ENCODE assay signal across 25 cellular contexts in genomic region chr5:60822285-60822556, GRCh38. TPM values are rescaled to one million over a fixed set of nuclear protein-coding genes. Genes with fewer than 3 reads are reported as not detected.
DNase-seq lines count a peak whose midpoint lies in the region; ATAC-seq and TF ChIP-seq lines count a peak whose summit lies in the region.
"Had no signal": no experiment of that assay in that cellular context is flagged by ENCODE, and none has a peak within 500 bp of the region (broad histone marks: within the 10 kb centered on the region; RNA-seq: fewer than 3 reads in every experiment).

No MANE protein-coding gene starts in this region.

- H3K4me1 Mint-ChIP-seq in activated naive CD4-positive, alpha-beta T cell treated with anti-CD3 and anti-CD28 coated beads for 36 hours (ENCODE audit: low read depth), result no peaks in the 10 kb centered on the region
- H3K4me1 Mint-ChIP-seq: CD4-positive, alpha-beta memory T cell; immature natural killer cell had no signal

- H3K4me2 ChIP-seq in OCI-LY3 (ENCODE audit: low read length) (peak overlapping the region; percentile 87), osteoblast (ENCODE audit: insufficient read depth, low read length) (no peak overlapping the region)

- CTCF ChIA-PET in activated naive CD4-positive, alpha-beta T cell treated with anti-CD3 and anti-CD28 coated beads for 36 hours (lab: Charles Lee), result no interaction called here

- H3K36me3 ChIP-seq in OCI-LY3 (replicated peaks; ENCODE audit: low read depth, low read length) (peaks cover 4% of the 10 kb centered on the region), osteoblast (ENCODE audit: insufficient read depth, low read length) (no peaks in the 10 kb centered on the region), ascending aorta (no peaks in the 10 kb centered on the region)
- H3K36me3 ChIP-seq: colonic mucosa, heart right ventricle had no signal

- H2AFZ ChIP-seq in OCI-LY3 (ENCODE audit: low read depth, low read length), result no peak overlapping the region
- no peak overlapping the region for H2AFZ ChIP-seq in osteoblast (ENCODE audit: low read length)

- H4K20me1 ChIP-seq in OCI-LY3 (ENCODE audit: insufficient read depth, low read length) (no peaks in the 10 kb centered on the region), osteoblast (ENCODE audit: insufficient read depth, low read length) (no peaks in the 10 kb centered on the region)

- H3K79me2 ChIP-seq in OCI-LY3 (ENCODE audit: low read length), result peaks cover under 1% of the 10 kb centered on the region; the same call in 1 of the 2 replicates
- H3K79me2 ChIP-seq in osteoblast (ENCODE audit: insufficient read depth, low read length), result no peaks in the 10 kb centered on the region

- H3K9me3 ChIP-seq in OCI-LY3 (ENCODE audit: insufficient read depth, low read length), result no peaks in the 10 kb centered on the region
- H3K9me3 ChIP-seq in osteoblast (ENCODE audit: low read depth, low read length), result no peaks in the 10 kb centered on the region
- H3K9me3 ChIP-seq in ascending aorta, result no peaks in the 10 kb centered on the region
- H3K9me3 ChIP-seq: body of pancreas, colonic mucosa, heart right ventricle had no signal

- H3K4me1 ChIP-seq in OCI-LY3 (ENCODE audit: low read length) (peaks cover 75% of the 10 kb centered on the region), osteoblast (ENCODE audit: insufficient read depth, low read length) (no peaks in the 10 kb centered on the region), ascending aorta (no peaks in the 10 kb centered on the region)
- H3K4me1 ChIP-seq: body of pancreas, colonic mucosa had no signal

- H3K9ac ChIP-seq in OCI-LY3 (ENCODE audit: low read length), result no peak overlapping the region; the same call in 1 of the 2 replicates

- no peaks in the 10 kb centered on the region for H3K9me3 Mint-ChIP-seq in activated naive CD4-positive, alpha-beta T cell treated with anti-CD3 and anti-CD28 coated beads for 36 hours
- H3K9me3 Mint-ChIP-seq: CD4-positive, alpha-beta memory T cell; type B pancreatic cell had no signal

- DNase-seq in osteoblast (ENCODE audit: insufficient read length, low spot score, missing footprints) (no peak), ascending aorta (ENCODE audit: low spot score in 2 of 2) (no peak)
- DNase-seq in activated naive CD4-positive, alpha-beta T cell treated with anti-CD3 and anti-CD28 coated beads for 36 hours, result no peak
- DNase-seq: activated CD4-positive, alpha-beta T cell treated with anti-CD3 and anti-CD28 coated beads, Interleukin-2, amount 50 U/mL, for 48 hours; body of pancreas; CD4-positive, alpha-beta memory T cell; colonic mucosa; heart right ventricle; immature natural killer cell; KG1; NCI-H1930; NCI-H69; nucleus accumbens; right cardiac atrium; SIG-M5; stimulated activated naive CD4-positive, alpha-beta T cell treated with Interleukin-2 at 50 U/mL for 16 hours; T-helper 1 cell had no signal

- ATAC-seq in GM18858 (IDR thresholded peaks at IDR 0.05; ENCODE audit: unreplicated experiment) (peak; percentile 31), GM21381 (IDR thresholded peaks at IDR 0.05; ENCODE audit: unreplicated experiment) (peak; percentile 53), HG02973 (IDR thresholded peaks at IDR 0.05; ENCODE audit: unreplicated experiment) (peak; percentile 48), GM21423 (IDR thresholded peaks at IDR 0.05; ENCODE audit: unreplicated experiment) (no peak)
- ATAC-seq: body of pancreas, HCT116, heart right ventricle, right cardiac atrium had no signal

- intact Hi-C loops in ascending aorta (cut with DNase I), result no loop called here
- intact Hi-C loops in activated naive CD4-positive, alpha-beta T cell treated with anti-CD3 and anti-CD28 coated beads for 36 hours (cut with micrococcal nuclease), result no loop called here

- H3K27ac Mint-ChIP-seq in activated naive CD4-positive, alpha-beta T cell treated with anti-CD3 and anti-CD28 coated beads for 36 hours, result no peak overlapping the region
- H3K27ac Mint-ChIP-seq: activated naive CD8-positive, alpha-beta T cell; CD4-positive, alpha-beta memory T cell; immature natural killer cell; type B pancreatic cell had no signal

- H3K27ac ChIP-seq in OCI-LY3 (ENCODE audit: low read length) (peak overlapping the region; percentile 93), osteoblast (ENCODE audit: low read depth, low read length) (no peak overlapping the region), ascending aorta (no peak overlapping the region)
- H3K27ac ChIP-seq: body of pancreas, colonic mucosa, heart right ventricle had no signal

- H3K27me3 Mint-ChIP-seq in activated naive CD4-positive, alpha-beta T cell treated with anti-CD3 and anti-CD28 coated beads for 36 hours (ENCODE audit: low read depth), result no peaks in the 10 kb centered on the region
- H3K27me3 Mint-ChIP-seq: activated naive CD8-positive, alpha-beta T cell; CD4-positive, alpha-beta memory T cell; type B pancreatic cell had no signal

- no peaks in the 10 kb centered on the region for H3K36me3 Mint-ChIP-seq in activated naive CD4-positive, alpha-beta T cell treated with anti-CD3 and anti-CD28 coated beads for 36 hours (ENCODE audit: low read depth)
- H3K36me3 Mint-ChIP-seq: activated naive CD8-positive, alpha-beta T cell; CD4-positive, alpha-beta memory T cell; immature natural killer cell had no signal

- H3K4me3 ChIP-seq in OCI-LY3 (ENCODE audit: low read length) (peak overlapping the region; percentile 58), osteoblast (ENCODE audit: insufficient read depth, low read length) (no peak overlapping the region), ascending aorta (no peak overlapping the region)
- H3K4me3 ChIP-seq: body of pancreas, colonic mucosa, heart right ventricle had no signal

- no peak for TF ChIP-seq CTCF in OCI-LY3 (IDR thresholded peaks at IDR 0.05; ENCODE audit: low read depth, low read length)
- TF ChIP-seq CTCF in osteoblast (IDR thresholded peaks at IDR 0.05; ENCODE audit: extremely low read depth, low read depth, low read length), result no peak
- no peak for TF ChIP-seq CTCF in ascending aorta (IDR thresholded peaks at IDR 0.05)

- no peak overlapping the region for H3K4me3 Mint-ChIP-seq in activated naive CD4-positive, alpha-beta T cell treated with anti-CD3 and anti-CD28 coated beads for 36 hours
- H3K4me3 Mint-ChIP-seq: activated naive CD8-positive, alpha-beta T cell; CD4-positive, alpha-beta memory T cell; immature natural killer cell; type B pancreatic cell had no signal

- no peaks in the 10 kb centered on the region for H3K27me3 ChIP-seq in OCI-LY3 (ENCODE audit: low read depth, low read length)
- no peaks in the 10 kb centered on the region for H3K27me3 ChIP-seq in osteoblast (ENCODE audit: insufficient read depth, low read length)
- H3K27me3 ChIP-seq in ascending aorta, result no peaks in the 10 kb centered on the region
- H3K27me3 ChIP-seq: body of pancreas, colonic mucosa, heart right ventricle had no signal

RNA-seq across cellular contexts. Expression of gene ELOVL7, which starts 21.8 kb away (rescaled TPM):
- under 0.01 TPM in 2 replicates for total RNA-seq in osteoblast
- 41.8 TPM for total RNA-seq in ascending aorta
- under 1 TPM; 0.30 to 0.31 TPM for total RNA-seq in activated naive CD4-positive, alpha-beta T cell treated with anti-CD3 and anti-CD28 coated beads for 36 hours
- total RNA-seq: CD4-positive, alpha-beta memory T cell had no signal

Comparison
In these comparisons a context has a peak if more than half of its experiments do, and no peak if none do; other contexts are left out.
1. RNA of gene ELOVL7, which starts 21.8 kb away (total RNA-seq): 41.8 TPM in ascending aorta (single experiment); 0.30 to 0.31 TPM in activated naive CD4-positive, alpha-beta T cell treated with anti-CD3 and anti-CD28 coated beads for 36 hours and under 0.01 TPM in osteoblast; every median in the first group is over 10 times any median in the second.